In the genomic region with DNA sequence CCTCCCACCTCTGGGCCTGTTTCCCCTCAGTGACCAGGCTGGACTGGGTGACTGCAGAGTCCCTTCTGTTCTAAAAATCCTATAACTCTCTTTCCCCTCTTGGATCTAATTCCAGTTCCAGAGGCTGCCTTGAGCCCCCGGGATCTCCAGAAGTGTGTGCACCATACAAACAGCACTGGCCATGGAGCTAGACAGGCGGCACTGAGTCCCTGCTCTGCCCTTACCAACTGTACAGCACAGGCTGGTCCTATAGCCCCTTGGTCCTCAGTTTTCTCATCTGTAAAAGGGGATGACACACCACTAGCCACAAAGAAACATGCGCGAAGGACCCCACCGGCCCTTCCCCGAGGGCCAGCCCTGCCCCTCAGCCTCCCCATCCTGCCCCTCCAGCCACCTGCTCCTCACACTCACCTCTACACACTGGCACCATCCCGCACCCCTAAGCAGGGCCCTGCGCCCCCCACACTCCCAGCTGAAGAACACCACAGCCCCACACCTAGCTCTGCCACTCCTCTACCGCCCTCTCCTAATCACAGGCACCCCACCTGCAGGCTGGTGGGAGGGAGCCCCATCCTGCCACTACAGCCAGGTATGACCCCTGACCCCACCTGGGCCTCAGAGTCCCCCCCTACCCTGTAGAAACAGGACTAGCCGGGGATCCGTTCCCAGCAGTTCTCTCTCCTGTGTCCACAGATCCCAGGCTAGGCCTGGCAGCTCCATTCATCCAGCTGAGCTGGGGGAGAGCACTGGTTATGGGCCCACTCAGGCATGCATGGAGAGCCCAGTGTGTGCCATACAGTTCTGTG, we compare ENCODE assay signal across 23 cellular contexts. TPM values are rescaled to one million over a fixed set of nuclear protein-coding genes. Genes with fewer than 3 reads are reported as not detected.
"Had no signal": no experiment of that assay in that cellular context is flagged by ENCODE, and none has a peak within 500 bp of the region (broad histone marks: within the 10 kb centered on the region; RNA-seq: fewer than 3 reads in every experiment).

No MANE protein-coding gene starts in this region.

- H3K27ac Mint-ChIP-seq: activated CD4-positive, alpha-beta memory T cell treated with anti-CD3 and anti-CD28 coated beads, Interleukin-2, amount 10 ng/mL, durations not matched to agents 7 days and 5 days; activated naive CD8-positive, alpha-beta T cell treated with anti-CD3 and anti-CD28 coated beads for 36 hours; brain; memory B cell; naive thymus-derived CD4-positive, alpha-beta T cell; progenitor cell of endocrine pancreas; T-helper 17 cell; WTC11 had no signal

- H3K4me1 Mint-ChIP-seq: activated CD4-positive, alpha-beta memory T cell treated with anti-CD3 and anti-CD28 coated beads, Interleukin-2, amount 10 ng/mL, durations not matched to agents 7 days and 5 days; activated naive CD8-positive, alpha-beta T cell treated with anti-CD3 and anti-CD28 coated beads for 36 hours; central memory CD8-positive, alpha-beta T cell; memory B cell had no signal

- H3K27me3 ChIP-seq: right atrium auricular region, testis, upper lobe of left lung had no signal

- FAIRE-seq: endothelial cell of umbilical vein, frontal cortex had no signal

- H3K4me1 ChIP-seq: heart right ventricle, left ventricle myocardium inferior, right atrium auricular region, stomach, testis, upper lobe of left lung had no signal

- H3K36me3 ChIP-seq: heart right ventricle, left ventricle myocardium inferior, right atrium auricular region, stomach, upper lobe of left lung had no signal

- H3K4me3 ChIP-seq: heart right ventricle, left ventricle myocardium inferior, mucosa of descending colon, right atrium auricular region, stomach, testis, upper lobe of left lung had no signal

- H3K4me3 Mint-ChIP-seq: activated CD4-positive, alpha-beta memory T cell treated with anti-CD3 and anti-CD28 coated beads, Interleukin-2, amount 10 ng/mL, durations not matched to agents 7 days and 5 days; activated naive CD8-positive, alpha-beta T cell treated with anti-CD3 and anti-CD28 coated beads for 36 hours; brain; central memory CD8-positive, alpha-beta T cell; memory B cell; naive thymus-derived CD4-positive, alpha-beta T cell; T-helper 17 cell; WTC11 had no signal

- H3K27ac ChIP-seq: heart right ventricle, left ventricle myocardium inferior, right atrium auricular region, stomach, testis, upper lobe of left lung had no signal

- H3K36me3 Mint-ChIP-seq: activated naive CD8-positive, alpha-beta T cell treated with anti-CD3 and anti-CD28 coated beads for 36 hours; brain; memory B cell; naive thymus-derived CD4-positive, alpha-beta T cell; WTC11 had no signal

- H3K9me3 ChIP-seq: heart right ventricle, left ventricle myocardium inferior, mucosa of descending colon, right atrium auricular region, stomach, testis, upper lobe of left lung had no signal

- H3K9me3 Mint-ChIP-seq: activated CD4-positive, alpha-beta memory T cell treated with anti-CD3 and anti-CD28 coated beads, Interleukin-2, amount 10 ng/mL, durations not matched to agents 7 days and 5 days; activated naive CD8-positive, alpha-beta T cell treated with anti-CD3 and anti-CD28 coated beads for 36 hours; central memory CD8-positive, alpha-beta T cell; memory B cell; WTC11 had no signal

- DNase-seq: activated CD4-positive, alpha-beta memory T cell treated with anti-CD3 and anti-CD28 coated beads, Interleukin-2, amount 10 ng/mL, durations not matched to agents 7 days and 5 days; activated CD4-positive, alpha-beta T cell treated with anti-CD3 and anti-CD28 coated beads for 4 hours; activated naive CD8-positive, alpha-beta T cell treated with anti-CD3 and anti-CD28 coated beads for 36 hours; activated T-cell treated with anti-CD3 and anti-CD28 coated beads, Interleukin-2, amount 50 U/mL, for 48 hours; amygdala; cortex of kidney; effector CD4-positive, alpha-beta T cell; heart right ventricle; left ventricle myocardium inferior; mucosa of descending colon; naive thymus-derived CD4-positive, alpha-beta T cell; stomach; T-helper 17 cell; testis had no signal

- ATAC-seq: heart right ventricle; mucosa of descending colon; naive thymus-derived CD4-positive, alpha-beta T cell; T-helper 17 cell; WTC11 had no signal

RNA-seq across cellular contexts. Expression of gene KRT16, which starts 0.9 kb away (rescaled TPM):
- total RNA-seq: activated CD4-positive, alpha-beta memory T cell treated with anti-CD3 and anti-CD28 coated beads, Interleukin-2, amount 10 ng/mL, durations not matched to agents 7 days and 5 days; activated naive CD8-positive, alpha-beta T cell treated with anti-CD3 and anti-CD28 coated beads for 36 hours; endothelial cell of umbilical vein; frontal cortex; left ventricle myocardium inferior; mucosa of descending colon; naive thymus-derived CD4-positive, alpha-beta T cell; progenitor cell of endocrine pancreas; T-helper 17 cell; testis; upper lobe of left lung; WTC11 had no signal
- polyA plus RNA-seq: endothelial cell of umbilical vein; naive thymus-derived CD4-positive, alpha-beta T cell had no signal

RNA-seq across cellular contexts. Expression of gene KRT17, which starts 10.9 kb away (rescaled TPM):
- total RNA-seq: activated CD4-positive, alpha-beta memory T cell treated with anti-CD3 and anti-CD28 coated beads, Interleukin-2, amount 10 ng/mL, durations not matched to agents 7 days and 5 days; activated naive CD8-positive, alpha-beta T cell treated with anti-CD3 and anti-CD28 coated beads for 36 hours; heart right ventricle; left ventricle myocardium inferior; naive thymus-derived CD4-positive, alpha-beta T cell; right atrium auricular region; T-helper 17 cell had no signal
- polyA plus RNA-seq: naive thymus-derived CD4-positive, alpha-beta T cell had no signal

RNA-seq across cellular contexts. Expression of gene KRT14, which starts 26.8 kb away (rescaled TPM):
- total RNA-seq: activated CD4-positive, alpha-beta memory T cell treated with anti-CD3 and anti-CD28 coated beads, Interleukin-2, amount 10 ng/mL, durations not matched to agents 7 days and 5 days; activated naive CD8-positive, alpha-beta T cell treated with anti-CD3 and anti-CD28 coated beads for 36 hours; frontal cortex; heart right ventricle; left ventricle myocardium inferior; naive thymus-derived CD4-positive, alpha-beta T cell; progenitor cell of endocrine pancreas; T-helper 17 cell; upper lobe of left lung; WTC11 had no signal
- polyA plus RNA-seq: naive thymus-derived CD4-positive, alpha-beta T cell had no signal

RNA-seq across cellular contexts. Expression of gene KRT9, which starts 41.6 kb away (rescaled TPM):
- total RNA-seq: activated CD4-positive, alpha-beta memory T cell treated with anti-CD3 and anti-CD28 coated beads, Interleukin-2, amount 10 ng/mL, durations not matched to agents 7 days and 5 days; activated naive CD8-positive, alpha-beta T cell treated with anti-CD3 and anti-CD28 coated beads for 36 hours; endothelial cell of umbilical vein; frontal cortex; heart right ventricle; left ventricle myocardium inferior; mucosa of descending colon; naive thymus-derived CD4-positive, alpha-beta T cell; progenitor cell of endocrine pancreas; right atrium auricular region; stomach; T-helper 17 cell; upper lobe of left lung; WTC11 had no signal
- polyA plus RNA-seq: endothelial cell of umbilical vein; heart right ventricle; naive thymus-derived CD4-positive, alpha-beta T cell; stomach had no signal
